In genomic region chr10:118754132-118754555, GRCh38 we compare ENCODE assay signal across 1 cellular context.
TF ChIP-seq lines count a peak whose summit lies in the region.

No MANE protein-coding gene starts in this region.

TF ChIP-seq in H1, 55 proteins besides CTCF, POLR2A, EP300 and RAD21 (continued from another document):
- TF ChIP-seq TEAD4 (IDR thresholded peaks at IDR 0.05; ENCODE audit: low read depth, low read length), result no peak
- TF ChIP-seq, protein P1, sequence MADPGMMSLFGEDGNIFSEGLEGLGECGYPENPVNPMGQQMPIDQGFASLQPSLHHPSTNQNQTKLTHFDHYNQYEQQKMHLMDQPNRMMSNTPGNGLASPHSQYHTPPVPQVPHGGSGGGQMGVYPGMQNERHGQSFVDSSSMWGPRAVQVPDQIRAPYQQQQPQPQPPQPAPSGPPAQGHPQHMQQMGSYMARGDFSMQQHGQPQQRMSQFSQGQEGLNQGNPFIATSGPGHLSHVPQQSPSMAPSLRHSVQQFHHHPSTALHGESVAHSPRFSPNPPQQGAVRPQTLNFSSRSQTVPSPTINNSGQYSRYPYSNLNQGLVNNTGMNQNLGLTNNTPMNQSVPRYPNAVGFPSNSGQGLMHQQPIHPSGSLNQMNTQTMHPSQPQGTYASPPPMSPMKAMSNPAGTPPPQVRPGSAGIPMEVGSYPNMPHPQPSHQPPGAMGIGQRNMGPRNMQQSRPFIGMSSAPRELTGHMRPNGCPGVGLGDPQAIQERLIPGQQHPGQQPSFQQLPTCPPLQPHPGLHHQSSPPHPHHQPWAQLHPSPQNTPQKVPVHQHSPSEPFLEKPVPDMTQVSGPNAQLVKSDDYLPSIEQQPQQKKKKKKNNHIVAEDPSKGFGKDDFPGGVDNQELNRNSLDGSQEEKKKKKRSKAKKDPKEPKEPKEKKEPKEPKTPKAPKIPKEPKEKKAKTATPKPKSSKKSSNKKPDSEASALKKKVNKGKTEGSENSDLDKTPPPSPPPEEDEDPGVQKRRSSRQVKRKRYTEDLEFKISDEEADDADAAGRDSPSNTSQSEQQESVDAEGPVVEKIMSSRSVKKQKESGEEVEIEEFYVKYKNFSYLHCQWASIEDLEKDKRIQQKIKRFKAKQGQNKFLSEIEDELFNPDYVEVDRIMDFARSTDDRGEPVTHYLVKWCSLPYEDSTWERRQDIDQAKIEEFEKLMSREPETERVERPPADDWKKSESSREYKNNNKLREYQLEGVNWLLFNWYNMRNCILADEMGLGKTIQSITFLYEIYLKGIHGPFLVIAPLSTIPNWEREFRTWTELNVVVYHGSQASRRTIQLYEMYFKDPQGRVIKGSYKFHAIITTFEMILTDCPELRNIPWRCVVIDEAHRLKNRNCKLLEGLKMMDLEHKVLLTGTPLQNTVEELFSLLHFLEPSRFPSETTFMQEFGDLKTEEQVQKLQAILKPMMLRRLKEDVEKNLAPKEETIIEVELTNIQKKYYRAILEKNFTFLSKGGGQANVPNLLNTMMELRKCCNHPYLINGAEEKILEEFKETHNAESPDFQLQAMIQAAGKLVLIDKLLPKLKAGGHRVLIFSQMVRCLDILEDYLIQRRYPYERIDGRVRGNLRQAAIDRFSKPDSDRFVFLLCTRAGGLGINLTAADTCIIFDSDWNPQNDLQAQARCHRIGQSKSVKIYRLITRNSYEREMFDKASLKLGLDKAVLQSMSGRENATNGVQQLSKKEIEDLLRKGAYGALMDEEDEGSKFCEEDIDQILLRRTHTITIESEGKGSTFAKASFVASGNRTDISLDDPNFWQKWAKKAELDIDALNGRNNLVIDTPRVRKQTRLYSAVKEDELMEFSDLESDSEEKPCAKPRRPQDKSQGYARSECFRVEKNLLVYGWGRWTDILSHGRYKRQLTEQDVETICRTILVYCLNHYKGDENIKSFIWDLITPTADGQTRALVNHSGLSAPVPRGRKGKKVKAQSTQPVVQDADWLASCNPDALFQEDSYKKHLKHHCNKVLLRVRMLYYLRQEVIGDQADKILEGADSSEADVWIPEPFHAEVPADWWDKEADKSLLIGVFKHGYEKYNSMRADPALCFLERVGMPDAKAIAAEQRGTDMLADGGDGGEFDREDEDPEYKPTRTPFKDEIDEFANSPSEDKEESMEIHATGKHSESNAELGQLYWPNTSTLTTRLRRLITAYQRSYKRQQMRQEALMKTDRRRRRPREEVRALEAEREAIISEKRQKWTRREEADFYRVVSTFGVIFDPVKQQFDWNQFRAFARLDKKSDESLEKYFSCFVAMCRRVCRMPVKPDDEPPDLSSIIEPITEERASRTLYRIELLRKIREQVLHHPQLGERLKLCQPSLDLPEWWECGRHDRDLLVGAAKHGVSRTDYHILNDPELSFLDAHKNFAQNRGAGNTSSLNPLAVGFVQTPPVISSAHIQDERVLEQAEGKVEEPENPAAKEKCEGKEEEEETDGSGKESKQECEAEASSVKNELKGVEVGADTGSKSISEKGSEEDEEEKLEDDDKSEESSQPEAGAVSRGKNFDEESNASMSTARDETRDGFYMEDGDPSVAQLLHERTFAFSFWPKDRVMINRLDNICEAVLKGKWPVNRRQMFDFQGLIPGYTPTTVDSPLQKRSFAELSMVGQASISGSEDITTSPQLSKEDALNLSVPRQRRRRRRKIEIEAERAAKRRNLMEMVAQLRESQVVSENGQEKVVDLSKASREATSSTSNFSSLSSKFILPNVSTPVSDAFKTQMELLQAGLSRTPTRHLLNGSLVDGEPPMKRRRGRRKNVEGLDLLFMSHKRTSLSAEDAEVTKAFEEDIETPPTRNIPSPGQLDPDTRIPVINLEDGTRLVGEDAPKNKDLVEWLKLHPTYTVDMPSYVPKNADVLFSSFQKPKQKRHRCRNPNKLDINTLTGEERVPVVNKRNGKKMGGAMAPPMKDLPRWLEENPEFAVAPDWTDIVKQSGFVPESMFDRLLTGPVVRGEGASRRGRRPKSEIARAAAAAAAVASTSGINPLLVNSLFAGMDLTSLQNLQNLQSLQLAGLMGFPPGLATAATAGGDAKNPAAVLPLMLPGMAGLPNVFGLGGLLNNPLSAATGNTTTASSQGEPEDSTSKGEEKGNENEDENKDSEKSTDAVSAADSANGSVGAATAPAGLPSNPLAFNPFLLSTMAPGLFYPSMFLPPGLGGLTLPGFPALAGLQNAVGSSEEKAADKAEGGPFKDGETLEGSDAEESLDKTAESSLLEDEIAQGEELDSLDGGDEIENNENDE (IDR thresholded peaks at IDR 0.05; ENCODE audit: insufficient replicate concordance, low read length), result no peak
- no peak for TF ChIP-seq SAP30 (IDR thresholded peaks at IDR 0.05; ENCODE audit: insufficient read depth, insufficient replicate concordance, low read length)
- no peak for TF ChIP-seq HDAC2 (IDR thresholded peaks at IDR 0.05; ENCODE audit: borderline replicate concordance in 1 of 2, low read depth in 2 of 2, low read length in 2 of 2)
- no peak for TF ChIP-seq TCF12 (IDR thresholded peaks at IDR 0.05; ENCODE audit: low read depth, low read length)
- TF ChIP-seq, protein P2, sequence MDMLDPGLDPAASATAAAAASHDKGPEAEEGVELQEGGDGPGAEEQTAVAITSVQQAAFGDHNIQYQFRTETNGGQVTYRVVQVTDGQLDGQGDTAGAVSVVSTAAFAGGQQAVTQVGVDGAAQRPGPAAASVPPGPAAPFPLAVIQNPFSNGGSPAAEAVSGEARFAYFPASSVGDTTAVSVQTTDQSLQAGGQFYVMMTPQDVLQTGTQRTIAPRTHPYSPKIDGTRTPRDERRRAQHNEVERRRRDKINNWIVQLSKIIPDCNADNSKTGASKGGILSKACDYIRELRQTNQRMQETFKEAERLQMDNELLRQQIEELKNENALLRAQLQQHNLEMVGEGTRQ (IDR thresholded peaks at IDR 0.05; ENCODE audit: low read length), result no peak
- no peak for TF ChIP-seq BCL11A (IDR thresholded peaks at IDR 0.05; ENCODE audit: low read depth in 2 of 2, low read length in 2 of 2)
- peak; percentile 52; the same call in 1 of the 2 replicates for TF ChIP-seq TBP (IDR thresholded peaks at IDR 0.05; ENCODE audit: low read depth, low read length)
- no peak for TF ChIP-seq ZNF274 (IDR thresholded peaks at IDR 0.05; ENCODE audit: borderline replicate concordance, extremely low read depth, low read length)
- TF ChIP-seq, protein P3, sequence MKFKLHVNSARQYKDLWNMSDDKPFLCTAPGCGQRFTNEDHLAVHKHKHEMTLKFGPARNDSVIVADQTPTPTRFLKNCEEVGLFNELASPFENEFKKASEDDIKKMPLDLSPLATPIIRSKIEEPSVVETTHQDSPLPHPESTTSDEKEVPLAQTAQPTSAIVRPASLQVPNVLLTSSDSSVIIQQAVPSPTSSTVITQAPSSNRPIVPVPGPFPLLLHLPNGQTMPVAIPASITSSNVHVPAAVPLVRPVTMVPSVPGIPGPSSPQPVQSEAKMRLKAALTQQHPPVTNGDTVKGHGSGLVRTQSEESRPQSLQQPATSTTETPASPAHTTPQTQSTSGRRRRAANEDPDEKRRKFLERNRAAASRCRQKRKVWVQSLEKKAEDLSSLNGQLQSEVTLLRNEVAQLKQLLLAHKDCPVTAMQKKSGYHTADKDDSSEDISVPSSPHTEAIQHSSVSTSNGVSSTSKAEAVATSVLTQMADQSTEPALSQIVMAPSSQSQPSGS (IDR thresholded peaks at IDR 0.05; ENCODE audit: low read length), result no peak
- TF ChIP-seq CEBPB (IDR thresholded peaks at IDR 0.05; ENCODE audit: low read depth, low read length), result no peak
- no peak for TF ChIP-seq POU5F1 (IDR thresholded peaks at IDR 0.05; ENCODE audit: low read depth, low read length)
- peak; percentile 87 for TF ChIP-seq CREB1 (IDR thresholded peaks at IDR 0.05)
- no peak for TF ChIP-seq BRCA1 (IDR thresholded peaks at IDR 0.05; ENCODE audit: low read depth, low read length)
- TF ChIP-seq SIN3A (conservative IDR thresholded peaks at IDR 0.05 in 1 of 2, IDR thresholded peaks at IDR 0.05 in 1 of 2; ENCODE audit: low read depth in 1 of 2, low read length in 2 of 2), result peak in 1 of 2 experiments; percentile 34; a peak in 1 of 4 replicates
- TF ChIP-seq CHD1 (IDR thresholded peaks at IDR 0.05; ENCODE audit: low read depth, low read length), result no peak
- TF ChIP-seq SIX5 (IDR thresholded peaks at IDR 0.05; ENCODE audit: low read depth, low read length), result no peak
- TF ChIP-seq CBX8 (IDR thresholded peaks at IDR 0.05; ENCODE audit: borderline replicate concordance, low read depth, low read length), result no peak
- peak; percentile 40 for TF ChIP-seq KDM4A (IDR thresholded peaks at IDR 0.05; ENCODE audit: low read depth, low read length, severe bottlenecking)
- TF ChIP-seq POLR2AphosphoS5 (IDR thresholded peaks at IDR 0.05; ENCODE audit: low read depth, low read length), result peak; percentile 60
- no peak for TF ChIP-seq RFX5 (IDR thresholded peaks at IDR 0.05; ENCODE audit: borderline replicate concordance, low read depth, low read length)
- TF ChIP-seq SUZ12 (IDR thresholded peaks at IDR 0.05; ENCODE audit: low read length), result no peak
- TF ChIP-seq ASH2L (IDR thresholded peaks at IDR 0.05; ENCODE audit: low read length), result peak; percentile 83
